ENCODE assay signal across 27 cellular contexts in genomic region chr4:72340803-72341431, GRCh38.
DNase-seq lines count a peak whose midpoint lies in the region; ATAC-seq, FAIRE-seq and TF ChIP-seq lines count a peak whose summit lies in the region.
"Had no signal": no experiment of that assay in that cellular context is flagged by ENCODE, and none has a peak within 500 bp of the region (broad histone marks: within the 10 kb centered on the region; RNA-seq: fewer than 3 reads in every experiment).

No MANE protein-coding gene starts in this region.

- H3K27me3 ChIP-seq in SK-N-SH (ENCODE audit: insufficient read depth), result no peaks in the 10 kb centered on the region
- H3K27me3 ChIP-seq in endodermal cell (ENCODE audit: control insufficient read depth, insufficient read depth, low read length, poor library complexity, severe bottlenecking), result no peaks in the 10 kb centered on the region
- H3K27me3 ChIP-seq: BLaER1 treated with 17β-estradiol and CSF1 and Interleukin-3, amounts not matched to agents 10 nM and 100 nM; ovary; vagina had no signal

- no peaks in the 10 kb centered on the region for H3K36me3 Mint-ChIP-seq in endodermal cell (ENCODE audit: low read depth)
- H3K36me3 Mint-ChIP-seq: naive B cell had no signal

- no peak overlapping the region for H3K27ac Mint-ChIP-seq in endodermal cell
- H3K27ac Mint-ChIP-seq: dendritic cell treated with granulocyte-macrophage colony-stimulating factor and Interleukin-4, amounts not matched to agents 40 ng/mL and 50 ng/mL, for 4 days; naive B cell had no signal

- no peaks in the 10 kb centered on the region for H3K79me2 ChIP-seq in SK-N-SH (ENCODE audit: insufficient read depth)

- no peaks in the 10 kb centered on the region for H3K4me1 Mint-ChIP-seq in endodermal cell
- H3K4me1 Mint-ChIP-seq: naive B cell had no signal

- CTCF ChIA-PET in SK-N-SH (lab: Yijun Ruan, JAX), result interaction anchor here (0.9 to 2.1 kb wide), 5 partner anchors 9 to 79 kb away, joined by 3 to 9 read pairs (median 6); no protein-coding TSS in a partner anchor

- H3K27me3 Mint-ChIP-seq in endodermal cell (ENCODE audit: insufficient read depth), result no peaks in the 10 kb centered on the region
- H3K27me3 Mint-ChIP-seq: dendritic cell treated with granulocyte-macrophage colony-stimulating factor and Interleukin-4, amounts not matched to agents 40 ng/mL and 50 ng/mL, for 4 days had no signal

- H3K27ac ChIP-seq in SK-N-SH (ENCODE audit: low read depth in 2 of 2, low read length in 1 of 2) (peak overlapping the region in 1 of 2 experiments; percentile 22; a peak in 1 of 4 replicates), endodermal cell (ENCODE audit: low read depth, low read length) (no peak overlapping the region)
- H3K27ac ChIP-seq: BLaER1 treated with 17β-estradiol and CSF1 and Interleukin-3, amounts not matched to agents 10 nM and 100 nM; ovary; SK-N-MC; vagina had no signal

- TF ChIP-seq POLR2A in GM12892 (IDR thresholded peaks at IDR 0.05; ENCODE audit: low read depth, low read length), result no peak

- H3K9me3 ChIP-seq in SK-N-SH (no peaks in the 10 kb centered on the region), endodermal cell (ENCODE audit: control insufficient read depth, low read length) (no peaks in the 10 kb centered on the region)
- H3K9me3 ChIP-seq: BLaER1 treated with 17β-estradiol and CSF1 and Interleukin-3, amounts not matched to agents 10 nM and 100 nM; ovary; vagina had no signal

- no peak overlapping the region for H3K4me3 Mint-ChIP-seq in endodermal cell
- H3K4me3 Mint-ChIP-seq: dendritic cell treated with granulocyte-macrophage colony-stimulating factor and Interleukin-4, amounts not matched to agents 40 ng/mL and 50 ng/mL, for 4 days; naive B cell had no signal

- DNase-seq in SK-N-SH (no peak), endodermal cell (no peak), kidney tubule cell (ENCODE audit: low spot score) (peak; percentile 25), GM12892 (ENCODE audit: insufficient read length) (no peak), NCI-H82 treated with DMSO at 0.1 percent for 48 hours (lab: John Stamatoyannopoulos, UW; ENCODE audit: unreplicated experiment) (no peak)
- DNase-seq: ACHN; activated CD8-positive, alpha-beta memory T cell treated with anti-CD3 and anti-CD28 coated beads, Interleukin-2, amount 50 U/mL, for 48 hours; caudate nucleus; DND-41; GOT3; mesenchymal stem cell; naive B cell; NCI-H146; NCI-H2171; NCI-H524 treated with DMSO at 0.1 percent for 48 hours; ovary; stimulated activated CD4-positive, alpha-beta T cell treated with anti-CD3 and anti-CD28 coated beads, Interleukin-15, amount 100 ng/mL, for 24 hours; T-helper 9 cell had no signal

- no peaks in the 10 kb centered on the region for H3F3A ChIP-seq in SK-N-SH (replicated peaks; ENCODE audit: insufficient read depth)

- no peaks in the 10 kb centered on the region for H3K9me3 Mint-ChIP-seq in endodermal cell
- H3K9me3 Mint-ChIP-seq: dendritic cell treated with granulocyte-macrophage colony-stimulating factor and Interleukin-4, amounts not matched to agents 40 ng/mL and 50 ng/mL, for 4 days; naive B cell had no signal

- H3K4me3 ChIP-seq in SK-N-SH (ENCODE audit: low read depth in 2 of 2, low read length in 1 of 2), result no peak overlapping the region
- no peak overlapping the region for H3K4me3 ChIP-seq in endodermal cell (ENCODE audit: low read length)
- H3K4me3 ChIP-seq: BLaER1 treated with 17β-estradiol and CSF1 and Interleukin-3, amounts not matched to agents 10 nM and 100 nM; ovary; SK-N-MC; vagina had no signal

- no peak for TF ChIP-seq RAD21 in SK-N-SH (IDR thresholded peaks at IDR 0.05; ENCODE audit: low read length)

- H3K36me3 ChIP-seq in SK-N-SH (replicated peaks in 1 of 2; ENCODE audit: control insufficient read depth in 1 of 2, insufficient read depth in 2 of 2, low read length in 1 of 2) (no peaks in the 10 kb centered on the region), endodermal cell (ENCODE audit: control insufficient read depth, insufficient read depth, low read length) (no peaks in the 10 kb centered on the region)
- H3K36me3 ChIP-seq: BLaER1 treated with 17β-estradiol and CSF1 and Interleukin-3, amounts not matched to agents 10 nM and 100 nM; ovary; vagina had no signal

- FAIRE-seq in G401.6 (lab: Jason Lieb, UNC), result peak; percentile 19
- no peak for FAIRE-seq in GM12892 (lab: Jason Lieb, UNC)
- FAIRE-seq: HepG2 had no signal

- H3K9ac ChIP-seq in SK-N-SH (no peak overlapping the region), endodermal cell (ENCODE audit: extremely low read depth, low read length, poor library complexity, severe bottlenecking) (no peak overlapping the region)
- H3K9ac ChIP-seq: BLaER1 treated with 17β-estradiol and CSF1 and Interleukin-3, amounts not matched to agents 10 nM and 100 nM had no signal

- H3K4me1 ChIP-seq in SK-N-SH (ENCODE audit: control insufficient read depth in 1 of 2, insufficient read depth in 2 of 2, low read depth in 1 of 2, low read length in 1 of 2) (no peaks in the 10 kb centered on the region; a peak in 2 of 4 replicates), endodermal cell (ENCODE audit: control insufficient read depth, insufficient read depth, low read length) (no peaks in the 10 kb centered on the region)
- H3K4me1 ChIP-seq: BLaER1 treated with 17β-estradiol and CSF1 and Interleukin-3, amounts not matched to agents 10 nM and 100 nM; vagina had no signal

- WGBS in SK-N-SH (ENCODE audit: low lambda C conversion rate), result 10% methylated on average over 1 of the region's 1 CpG
- 82 to 86% methylated on average over 1 of the region's 1 CpG for WGBS in endodermal cell (ENCODE audit: insufficient coverage in 1 of 2, insufficient read length in 1 of 2), 2 experiments

- peak in 1 of 2 experiments; percentile 19; a peak in 1 of 4 replicates for TF ChIP-seq EP300 in SK-N-SH (IDR thresholded peaks at IDR 0.05; ENCODE audit: borderline replicate concordance in 1 of 2, low read depth in 1 of 2, low read length in 1 of 2)

- no peaks in the 10 kb centered on the region for H3K9me2 ChIP-seq in SK-N-SH

- TF ChIP-seq CTCF in SK-N-SH (IDR thresholded peaks at IDR 0.05) (no peak), endodermal cell (conservative IDR thresholded peaks at IDR 0.05) (peak; percentile 58)

- POLR2A ChIA-PET in SK-N-SH (lab: Yijun Ruan, JAX), result no interaction called here

- H2AFZ ChIP-seq in SK-N-SH (ENCODE audit: low read depth), result no peak overlapping the region

- H3K4me2 ChIP-seq in SK-N-SH, result no peak overlapping the region
- H3K4me2 ChIP-seq: BLaER1 treated with 17β-estradiol and CSF1 and Interleukin-3, amounts not matched to agents 10 nM and 100 nM had no signal

- ATAC-seq in GM21390 (IDR thresholded peaks at IDR 0.05; ENCODE audit: unreplicated experiment) (no peak), HG03378 (IDR thresholded peaks at IDR 0.05; ENCODE audit: unreplicated experiment) (no peak)
- ATAC-seq: HepG2, sciatic nerve had no signal

- no peaks in the 10 kb centered on the region for H4K20me1 ChIP-seq in SK-N-SH (ENCODE audit: insufficient read depth)
- H4K20me1 ChIP-seq: BLaER1 treated with 17β-estradiol and CSF1 and Interleukin-3, amounts not matched to agents 10 nM and 100 nM had no signal

TF ChIP-seq in SK-N-SH, 30 proteins besides CTCF, POLR2A, EP300 and RAD21:
- TF ChIP-seq PBX3 (IDR thresholded peaks at IDR 0.05) (peak; percentile 64), NFIC (IDR thresholded peaks at IDR 0.05; ENCODE audit: borderline replicate concordance) (no peak), FOXM1 (IDR thresholded peaks at IDR 0.05; ENCODE audit: low read depth) (no peak), JUND (IDR thresholded peaks at IDR 0.05) (peak; percentile 39), TCF12 (IDR thresholded peaks at IDR 0.05) (peak; percentile 66; the same call in 1 of the 2 replicates), FOSL2 (IDR thresholded peaks at IDR 0.05; ENCODE audit: borderline replicate concordance, low read depth) (peak; percentile 46; the same call in 1 of the 2 replicates), ZBTB33 (IDR thresholded peaks at IDR 0.05; ENCODE audit: borderline replicate concordance, low read depth) (no peak)
